Comparison of ENCODE assay signal across 16 cellular contexts in genomic region chr1:177847843-177848242, GRCh38.
DNase-seq lines count a peak whose midpoint lies in the region; TF ChIP-seq lines count a peak whose summit lies in the region.
"Had no signal": no experiment of that assay in that cellular context is flagged by ENCODE, and none has a peak within 500 bp of the region (broad histone marks: within the 10 kb centered on the region; RNA-seq: fewer than 3 reads in every experiment).

No MANE protein-coding gene starts in this region.

- POLR2A ChIA-PET in CD4-positive, alpha-beta memory T cell (lab: Charles Lee; ENCODE audit: partially characterized antibody): no interaction called here

- no peaks in the 10 kb centered on the region for H3K4me1 Mint-ChIP-seq in activated naive CD8-positive, alpha-beta T cell treated with anti-CD3 and anti-CD28 coated beads for 36 hours
- no peaks in the 10 kb centered on the region for H3K4me1 Mint-ChIP-seq in CD4-positive, alpha-beta memory T cell

- H3K27ac Mint-ChIP-seq in activated naive CD8-positive, alpha-beta T cell treated with anti-CD3 and anti-CD28 coated beads for 36 hours: no peak overlapping the region
- no peak overlapping the region for H3K27ac Mint-ChIP-seq in CD4-positive, alpha-beta memory T cell

- no peaks in the 10 kb centered on the region for H3K4me1 ChIP-seq in CD4-positive, alpha-beta memory T cell (ENCODE audit: insufficient read depth, low read length)
- H3K4me1 ChIP-seq: Caco-2, Peyer's patch had no signal

- peak; percentile 42 for DNase-seq in AG09309 (ENCODE audit: low read depth)
- DNase-seq in MG63: peak; percentile 15
- DNase-seq in cardiac fibroblast (ENCODE audit: low read depth in 2 of 2): peak; percentile 10 to 75
- DNase-seq in iris pigment epithelial cell (ENCODE audit: low read depth): peak; percentile 86
- no peak for DNase-seq in activated naive CD8-positive, alpha-beta T cell treated with anti-CD3 and anti-CD28 coated beads for 36 hours
- no peak for DNase-seq in posterior cingulate gyrus
- DNase-seq in CD4-positive, alpha-beta memory T cell: no peak
- no peak for DNase-seq in SKM-1 (lab: John Stamatoyannopoulos, UW; ENCODE audit: unreplicated experiment)
- DNase-seq: activated CD4-positive, alpha-beta T cell treated with anti-CD3 and anti-CD28 coated beads, Interleukin-2, amount 50 U/mL, for 4 hours; activated naive CD4-positive, alpha-beta T cell treated with anti-CD3 and anti-CD28 coated beads, Interleukin-2, amount 50 U/mL, for 16 hours; Caco-2; effector CD8-positive, alpha-beta T cell; NCI-H2171; NCI-H82; Peyer's patch; stimulated activated CD4-positive, alpha-beta T cell treated with anti-CD3 and anti-CD28 coated beads, Interleukin-2, amount 100 ng/mL, for 48 hours had no signal

- no peaks in the 10 kb centered on the region for H3K36me3 ChIP-seq in MG63
- no peaks in the 10 kb centered on the region for H3K36me3 ChIP-seq in CD4-positive, alpha-beta memory T cell (ENCODE audit: insufficient read depth, low read length)
- H3K36me3 ChIP-seq: Peyer's patch had no signal

- no peaks in the 10 kb centered on the region for H3K27me3 Mint-ChIP-seq in activated naive CD8-positive, alpha-beta T cell treated with anti-CD3 and anti-CD28 coated beads for 36 hours
- no peaks in the 10 kb centered on the region for H3K27me3 Mint-ChIP-seq in CD4-positive, alpha-beta memory T cell

- no peaks in the 10 kb centered on the region for H3K9me3 ChIP-seq in MG63
- no peaks in the 10 kb centered on the region for H3K9me3 ChIP-seq in CD4-positive, alpha-beta memory T cell (ENCODE audit: control insufficient read depth in 1 of 2, low read length in 2 of 2)
- H3K9me3 ChIP-seq: Caco-2, Peyer's patch had no signal

- H3K27me3 ChIP-seq in MG63: no peaks in the 10 kb centered on the region
- H3K27me3 ChIP-seq in CD4-positive, alpha-beta memory T cell (ENCODE audit: insufficient read depth, low read length): no peaks in the 10 kb centered on the region
- H3K27me3 ChIP-seq: Peyer's patch had no signal

- no peak overlapping the region for H3K27ac ChIP-seq in CD4-positive, alpha-beta memory T cell (ENCODE audit: low read depth, low read length)
- H3K27ac ChIP-seq: Peyer's patch had no signal

- intact Hi-C loops in posterior cingulate gyrus (cut with DNase I): no loop called here
- intact Hi-C loops in CD4-positive, alpha-beta memory T cell (cut with micrococcal nuclease): no loop called here

- H3K36me3 Mint-ChIP-seq in activated naive CD8-positive, alpha-beta T cell treated with anti-CD3 and anti-CD28 coated beads for 36 hours: no peaks in the 10 kb centered on the region
- H3K36me3 Mint-ChIP-seq in CD4-positive, alpha-beta memory T cell: no peaks in the 10 kb centered on the region

- H3K4me3 ChIP-seq in AG09309 (ENCODE audit: control insufficient read depth, low read depth, low read length) (no peak overlapping the region), MG63 (no peak overlapping the region), cardiac fibroblast (replicated peaks in 1 of 2; ENCODE audit: low read depth in 2 of 2, low read length in 2 of 2) (no peak overlapping the region)
- no peak overlapping the region for H3K4me3 ChIP-seq in CD4-positive, alpha-beta memory T cell (ENCODE audit: low read length in 2 of 2)
- H3K4me3 ChIP-seq: Peyer's patch had no signal

- no peak for TF ChIP-seq CTCF in AG09309 (IDR thresholded peaks at IDR 0.05; ENCODE audit: control insufficient read depth, insufficient read depth, low read depth, low read length, missing control alignments)
- TF ChIP-seq CTCF in cardiac fibroblast (IDR thresholded peaks at IDR 0.05; ENCODE audit: low read depth, low read length): no peak

- CTCF ChIA-PET in CD4-positive, alpha-beta memory T cell (lab: Charles Lee; ENCODE audit: partially characterized antibody): no interaction called here

- no peaks in the 10 kb centered on the region for H3K9me3 Mint-ChIP-seq in activated naive CD8-positive, alpha-beta T cell treated with anti-CD3 and anti-CD28 coated beads for 36 hours
- H3K9me3 Mint-ChIP-seq in CD4-positive, alpha-beta memory T cell: peaks cover 0 to 12% (median 3%) of the 10 kb centered on the region in 8 donors

- H3K4me3 Mint-ChIP-seq in activated naive CD8-positive, alpha-beta T cell treated with anti-CD3 and anti-CD28 coated beads for 36 hours: no peak overlapping the region
- H3K4me3 Mint-ChIP-seq in CD4-positive, alpha-beta memory T cell: no peak overlapping the region

Comparison
In these comparisons a context has a peak if more than half of its experiments do, and no peak if none do; other contexts are left out.
1. DNase-seq: peak in AG09309 (single experiment), MG63 (single experiment), cardiac fibroblast (2 of 2) and iris pigment epithelial cell (single experiment); none in activated naive CD8-positive, alpha-beta T cell treated with anti-CD3 and anti-CD28 coated beads for 36 hours (single experiment), posterior cingulate gyrus (0 of 10), CD4-positive, alpha-beta memory T cell (0 of 5) and SKM-1 (single experiment).